ENCODE assay signal across 27 cellular contexts in the genomic region with DNA sequence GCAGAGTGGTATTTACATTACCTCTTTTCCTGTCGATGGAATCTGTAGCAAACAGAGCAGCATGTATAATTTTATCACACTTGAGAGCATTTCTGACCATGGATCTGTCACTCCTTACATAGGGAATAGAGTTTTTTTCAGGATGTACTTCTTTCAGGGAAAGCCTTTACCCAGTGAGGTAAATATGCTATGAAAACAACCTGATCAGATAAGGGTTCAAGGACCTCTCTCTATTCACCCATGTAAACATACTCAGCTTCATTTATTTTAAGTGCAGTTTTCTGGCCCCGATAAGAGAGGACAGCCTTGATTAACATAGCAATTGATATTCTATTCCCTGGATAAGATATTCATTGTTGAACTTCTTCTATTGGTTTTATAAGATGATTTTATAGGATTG.
"Had no signal": no experiment of that assay in that cellular context is flagged by ENCODE, and none has a peak within 500 bp of the region (broad histone marks: within the 10 kb centered on the region; RNA-seq: fewer than 3 reads in every experiment).

No MANE protein-coding gene starts in this region.

- H3K27ac ChIP-seq: ascending aorta, brain microvascular endothelial cell, coronary artery, dorsolateral prefrontal cortex had no signal

- H3K9me3 ChIP-seq: ascending aorta had no signal

- DNase-seq: activated CD4-positive, alpha-beta memory T cell treated with anti-CD3 and anti-CD28 coated beads for 36 hours; activated CD4-positive, alpha-beta T cell treated with anti-CD3 and anti-CD28 coated beads for 36 hours; activated CD4-positive, alpha-beta T cell treated with anti-CD3 and anti-CD28 coated beads, Interleukin-2, amount 10 ng/mL, durations not matched to agents 24 days and 14 days; activated CD4-positive, CD25-positive, alpha-beta regulatory T cell; activated CD4-positive, CD25-positive, alpha-beta regulatory T cell treated with anti-CD3 and anti-CD28 coated beads, Interleukin-2, amount 50 U/mL, for 72 hours; activated CD8-positive, alpha-beta memory T cell treated with anti-CD3 and anti-CD28 coated beads, Interleukin-2, amount 10 ng/mL, durations not matched to agents 7 days and 5 days; activated CD8-positive, alpha-beta memory T cell treated with anti-CD3 and anti-CD28 coated beads, Interleukin-2, amount 50 U/mL, for 4 hours; activated CD8-positive, alpha-beta T cell treated with anti-CD3 and anti-CD28 coated beads, Interleukin-2, amount 10 ng/mL, durations not matched to agents 7 days and 5 days; activated effector memory CD4-positive, alpha-beta T cell treated with anti-CD3 and anti-CD28 coated beads, Interleukin-2, amount 50 U/mL, for 16 hours; activated naive CD4-positive, alpha-beta T cell; activated naive CD4-positive, alpha-beta T cell treated with anti-CD3 and anti-CD28 coated beads, Interleukin-2, amount 10 ng/mL, durations not matched to agents 7 days and 5 days; activated naive CD8-positive, alpha-beta T cell treated with anti-CD3 and anti-CD28 coated beads, Interleukin-2, amount 10 ng/mL, durations not matched to agents 7 days and 5 days; activated T-cell treated with anti-CD3 and anti-CD28 coated beads, Interleukin-2, amount 50 U/mL, for 1 hour; activated T-cell treated with anti-CD3 and anti-CD28 coated beads, Interleukin-2, amount 50 U/mL, for 48 hours; brain microvascular endothelial cell; dorsolateral prefrontal cortex; effector memory CD4-positive, alpha-beta T cell; endodermal cell; foreskin fibroblast; head of caudate nucleus; T-helper 2 cell had no signal

- ATAC-seq: activated CD4-positive, alpha-beta T cell treated with anti-CD3 and anti-CD28 coated beads for 36 hours; activated CD8-positive, alpha-beta memory T cell treated with anti-CD3 and anti-CD28 coated beads, Interleukin-2, amount 10 ng/mL, durations not matched to agents 7 days and 5 days; activated CD8-positive, alpha-beta T cell treated with anti-CD3 and anti-CD28 coated beads, Interleukin-2, amount 10 ng/mL, durations not matched to agents 7 days and 5 days; activated naive CD4-positive, alpha-beta T cell treated with anti-CD3 and anti-CD28 coated beads, Interleukin-2, amount 50 U/mL, for 72 hours; esophagus mucosa had no signal

- H3K27me3 ChIP-seq: ascending aorta, brain microvascular endothelial cell had no signal

- H3K36me3 ChIP-seq: ascending aorta, brain microvascular endothelial cell had no signal

- H3K4me1 ChIP-seq: ascending aorta had no signal

- H3K4me3 ChIP-seq: ascending aorta, coronary artery, dorsolateral prefrontal cortex had no signal

- FAIRE-seq: bronchial epithelial cell, frontal cortex had no signal
